8 cellular contexts compared by ENCODE assay signal in the genomic region with DNA sequence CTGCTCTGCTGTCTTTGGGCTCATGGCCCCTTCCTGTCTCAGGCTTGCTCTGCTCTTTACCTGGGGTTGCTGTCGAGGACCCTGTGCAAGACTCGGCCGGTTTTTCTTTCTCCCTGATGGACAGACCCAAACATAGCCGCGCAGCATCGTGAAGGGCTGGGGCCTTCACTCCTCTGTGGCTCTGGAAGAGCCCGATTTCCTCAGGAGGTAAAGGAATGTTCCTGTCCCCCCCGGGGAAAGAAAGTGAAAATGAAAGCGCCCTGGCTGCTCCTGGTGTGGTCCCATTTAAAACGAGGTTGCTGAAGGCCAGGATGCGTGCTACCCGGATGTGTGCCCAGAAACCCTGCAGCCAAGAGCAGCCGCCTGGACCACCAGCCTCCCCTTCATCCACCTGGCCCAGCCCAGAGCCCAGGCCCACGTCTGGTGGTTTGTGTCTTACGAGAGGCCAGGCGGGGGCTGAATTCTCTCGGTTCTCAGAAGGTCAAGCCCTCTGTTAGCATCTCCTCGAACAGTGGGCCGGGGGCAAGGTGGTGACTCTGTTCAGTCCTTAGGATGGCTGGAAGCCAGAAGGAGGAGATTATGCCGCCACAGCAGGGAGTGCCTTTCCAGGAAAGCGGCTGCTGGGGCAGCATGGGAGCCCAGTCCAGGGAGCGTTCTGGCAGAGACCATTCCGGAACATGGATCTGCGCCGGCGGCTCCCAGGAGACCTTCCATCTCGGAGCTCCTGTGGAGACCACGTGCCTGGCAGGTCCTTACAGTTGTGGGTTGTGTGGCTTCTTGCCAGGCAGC. TPM values are rescaled to one million over a fixed set of nuclear protein-coding genes. Genes with fewer than 3 reads are reported as not detected.
DNase-seq lines count a peak whose midpoint lies in the region; ATAC-seq and TF ChIP-seq lines count a peak whose summit lies in the region.

No MANE protein-coding gene starts in this region.

- H3K9me3 ChIP-seq in body of pancreas: no peaks in the 10 kb centered on the region

- DNase-seq in ELR (ENCODE audit: low read depth) (peak; percentile 66), NCI-H69 (lab: John Stamatoyannopoulos, UW) (peak; percentile 24), body of pancreas (peak; percentile 59 to 75 (median 65)), kidney epithelial cell (ENCODE audit: low read depth) (no peak)
- DNase-seq in stimulated activated naive CD8-positive, alpha-beta T cell treated with anti-CD3 and anti-CD28 coated beads, Interleukin-15, Interleukin-2, amounts not matched to agents 100 U/mL and 50 U/mL, for 24 hours: peak; percentile 35

- TF ChIP-seq POLR2A in body of pancreas (IDR thresholded peaks at IDR 0.05): no peak

- peak overlapping the region; percentile 92 to 98 (median 97) for H3K27ac ChIP-seq in body of pancreas

- H3K27me3 ChIP-seq in body of pancreas (no peaks in the 10 kb centered on the region), kidney epithelial cell (ENCODE audit: control insufficient read depth, insufficient read depth, low read length) (no peaks in the 10 kb centered on the region)

- TF ChIP-seq CTCF in body of pancreas (IDR thresholded peaks at IDR 0.05) (no peak), kidney epithelial cell (IDR thresholded peaks at IDR 0.05; ENCODE audit: insufficient read depth, low read length, poor library complexity, severe bottlenecking) (no peak)

- H3K4me3 ChIP-seq in body of pancreas (peak overlapping the region; percentile 57 to 79), kidney epithelial cell (ENCODE audit: low read depth, low read length) (peak overlapping the region; percentile 56)

- peaks cover 36% of the 10 kb centered on the region for H3K4me1 ChIP-seq in body of pancreas

- WGBS in body of pancreas, 2 donors: 9 to 21% methylated on average over 20 to 28 of the region's 28 CpGs

- H3K36me3 ChIP-seq in body of pancreas (replicated peaks in 1 of 2; ENCODE audit: insufficient read depth in 1 of 2, low read depth in 2 of 2) (peaks cover 0 to 5% of the 10 kb centered on the region in 2 donors), kidney epithelial cell (ENCODE audit: control insufficient read depth, insufficient read depth, low read length) (peaks cover 3% of the 10 kb centered on the region)

- intact Hi-C loops in body of pancreas (cut with DNase I): no loop called here

- no peak for ATAC-seq in body of pancreas
- no peak for ATAC-seq in stimulated activated naive CD8-positive, alpha-beta T cell treated with anti-CD3 and anti-CD28 coated beads, Interleukin-15, Interleukin-2, amounts not matched to agents 100 U/mL and 50 U/mL, for 24 hours
- no peak for ATAC-seq in GM19463 (IDR thresholded peaks at IDR 0.05; ENCODE audit: unreplicated experiment)
- no peak for ATAC-seq in HG02678 (IDR thresholded peaks at IDR 0.05; ENCODE audit: unreplicated experiment)
- ATAC-seq in GM21526 (IDR thresholded peaks at IDR 0.05; ENCODE audit: low FRiP score, unreplicated experiment): no peak

RNA-seq across cellular contexts. Expression of a gene that starts 1.2 kb away (rescaled TPM):
- total RNA-seq in body of pancreas (100 to 1,000 TPM; 210 to 216 TPM), kidney epithelial cell (302 and 377 TPM in 2 replicates)

RNA-seq across cellular contexts. Expression of a gene that starts 8.5 kb away (rescaled TPM):
- 1 to 10 TPM in 1 of 2 donors, under 1 TPM in 1; 0.33 to 1.6 TPM for total RNA-seq in body of pancreas
- total RNA-seq in kidney epithelial cell: 0.21 and 0.38 TPM in 2 replicates

RNA-seq across cellular contexts. Expression of a gene that starts 24.3 kb away (rescaled TPM):
- total RNA-seq in body of pancreas (10 to 100 TPM in 1 of 2 donors, 1 to 10 TPM in 1; 4.7 to 13.5 TPM), kidney epithelial cell (7.1 and 12.7 TPM in 2 replicates)

RNA-seq across cellular contexts. Expression of a gene that starts 32.2 kb away (rescaled TPM):
- total RNA-seq in body of pancreas: 10 to 100 TPM; 65.9 to 68.7 TPM
- 68.7 and 73.5 TPM in 2 replicates for total RNA-seq in kidney epithelial cell

RNA-seq across cellular contexts. Expression of a gene that starts 38.2 kb away (rescaled TPM):
- 10 to 100 TPM; 10.9 to 71.2 TPM for total RNA-seq in body of pancreas
- total RNA-seq in kidney epithelial cell: 16.5 and 20.1 TPM in 2 replicates
